ENCODE assay signal across 31 cellular contexts in genomic region chr14:59026086-59026485, GRCh38.
"Had no signal": no experiment of that assay in that cellular context is flagged by ENCODE, and none has a peak within 500 bp of the region (broad histone marks: within the 10 kb centered on the region; RNA-seq: fewer than 3 reads in every experiment).

No MANE protein-coding gene starts in this region.

- H3K27ac ChIP-seq: body of pancreas, RWPE1, SJSA1 had no signal

- ATAC-seq: activated CD8-positive, alpha-beta memory T cell treated with anti-CD3 and anti-CD28 coated beads, Interleukin-2, amount 10 ng/mL, durations not matched to agents 7 days and 5 days; activated T-cell treated with anti-CD3 and anti-CD28 coated beads, Interleukin-2, amount 50 U/mL, for 4 hours; activated T-helper 17 cell treated with anti-CD3 and anti-CD28 coated beads, Interleukin-2, amount 50 U/mL, for 72 hours; body of pancreas; Panc1; SK-N-SH treated with all-trans-retinoic acid at 6 μM for 48 hours; WTC11 had no signal

- FAIRE-seq: bronchial epithelial cell had no signal

- DNase-seq: activated CD4-positive, alpha-beta T cell treated with anti-CD3 and anti-CD28 coated beads for 1 hour; activated CD4-positive, alpha-beta T cell treated with anti-CD3 and anti-CD28 coated beads, Interleukin-2, amount 10 ng/mL, durations not matched to agents 24 days and 14 days; activated CD4-positive, alpha-beta T cell treated with anti-CD3 and anti-CD28 coated beads, Interleukin-2, amount 50 U/mL, for 48 hours; activated CD8-positive, alpha-beta memory T cell treated with anti-CD3 and anti-CD28 coated beads, Interleukin-2, amount 10 ng/mL, durations not matched to agents 7 days and 5 days; activated gamma-delta T cell treated with Interleukin-2 at 50 U/mL for 16 hours; activated naive CD4-positive, alpha-beta T cell treated with anti-CD3 and anti-CD28 coated beads, Interleukin-2, amount 10 ng/mL, durations not matched to agents 7 days and 5 days; activated naive CD8-positive, alpha-beta T cell treated with anti-CD3 and anti-CD28 coated beads for 36 hours; activated T-cell treated with anti-CD3 and anti-CD28 coated beads, Interleukin-2, amount 50 U/mL, for 4 hours; body of pancreas; central memory CD4-positive, alpha-beta T cell; KG1; MM.1S; NCI-H1105; NCI-H1436; NCI-H1694 treated with DMSO at 0.1 percent for 48 hours; NCI-H2029 treated with DMSO at 0.1 percent for 48 hours; NCI-H446 treated with DMSO at 0.1 percent for 48 hours; NCI-H524 treated with DMSO at 0.1 percent for 48 hours; NCI-H82; OCI-M1; Right ventricle myocardium superior; SW 1271 had no signal

- H3K4me3 Mint-ChIP-seq: activated CD4-positive, alpha-beta T cell treated with anti-CD3 and anti-CD28 coated beads, Interleukin-2, amount 10 ng/mL, durations not matched to agents 24 days and 14 days; activated CD8-positive, alpha-beta memory T cell treated with anti-CD3 and anti-CD28 coated beads, Interleukin-2, amount 10 ng/mL, durations not matched to agents 7 days and 5 days; activated naive CD4-positive, alpha-beta T cell treated with anti-CD3 and anti-CD28 coated beads, Interleukin-2, amount 10 ng/mL, durations not matched to agents 7 days and 5 days; activated naive CD8-positive, alpha-beta T cell treated with anti-CD3 and anti-CD28 coated beads for 36 hours; activated T-cell treated with anti-CD3 and anti-CD28 coated beads, Interleukin-2, amount 50 U/mL, for 4 hours; activated T-helper 17 cell treated with anti-CD3 and anti-CD28 coated beads, Interleukin-2, amount 50 U/mL, for 72 hours; IgD-negative memory B cell; T-helper 1 cell treated with Interleukin-12 subunit alpha and Interleukin-12 subunit beta and Interleukin-4 antibody, amounts not matched to agents 30 μg/mL and 1 μg/mL, for 36 hours; WTC11 had no signal

- H3K9me3 Mint-ChIP-seq: activated CD4-positive, alpha-beta T cell treated with anti-CD3 and anti-CD28 coated beads, Interleukin-2, amount 10 ng/mL, durations not matched to agents 24 days and 14 days; activated naive CD4-positive, alpha-beta T cell treated with anti-CD3 and anti-CD28 coated beads, Interleukin-2, amount 10 ng/mL, durations not matched to agents 7 days and 5 days; activated naive CD8-positive, alpha-beta T cell treated with anti-CD3 and anti-CD28 coated beads for 36 hours; activated T-cell treated with anti-CD3 and anti-CD28 coated beads, Interleukin-2, amount 50 U/mL, for 4 hours; activated T-helper 17 cell treated with anti-CD3 and anti-CD28 coated beads, Interleukin-2, amount 50 U/mL, for 72 hours; T-helper 1 cell treated with Interleukin-12 subunit alpha and Interleukin-12 subunit beta and Interleukin-4 antibody, amounts not matched to agents 30 μg/mL and 1 μg/mL, for 36 hours had no signal

- H3K4me1 ChIP-seq: body of pancreas had no signal

- H3K27ac Mint-ChIP-seq: activated CD4-positive, alpha-beta T cell treated with anti-CD3 and anti-CD28 coated beads, Interleukin-2, amount 10 ng/mL, durations not matched to agents 24 days and 14 days; activated CD8-positive, alpha-beta memory T cell treated with anti-CD3 and anti-CD28 coated beads, Interleukin-2, amount 10 ng/mL, durations not matched to agents 7 days and 5 days; activated naive CD4-positive, alpha-beta T cell treated with anti-CD3 and anti-CD28 coated beads, Interleukin-2, amount 10 ng/mL, durations not matched to agents 7 days and 5 days; activated naive CD8-positive, alpha-beta T cell treated with anti-CD3 and anti-CD28 coated beads for 36 hours; activated T-helper 17 cell treated with anti-CD3 and anti-CD28 coated beads, Interleukin-2, amount 50 U/mL, for 72 hours; IgD-negative memory B cell; T-helper 1 cell treated with Interleukin-12 subunit alpha and Interleukin-12 subunit beta and Interleukin-4 antibody, amounts not matched to agents 30 μg/mL and 1 μg/mL, for 36 hours; WTC11 had no signal

- H3K9me3 ChIP-seq: body of pancreas, SJSA1 had no signal

- H3K36me3 ChIP-seq: SJSA1 had no signal

- H3K4me3 ChIP-seq: body of pancreas, SJSA1 had no signal

- H3K27me3 ChIP-seq: body of pancreas, SJSA1 had no signal

- H3K36me3 Mint-ChIP-seq: activated CD8-positive, alpha-beta memory T cell treated with anti-CD3 and anti-CD28 coated beads, Interleukin-2, amount 10 ng/mL, durations not matched to agents 7 days and 5 days; activated naive CD4-positive, alpha-beta T cell treated with anti-CD3 and anti-CD28 coated beads, Interleukin-2, amount 10 ng/mL, durations not matched to agents 7 days and 5 days; activated naive CD8-positive, alpha-beta T cell treated with anti-CD3 and anti-CD28 coated beads for 36 hours; IgD-negative memory B cell; WTC11 had no signal
